Comparison of ENCODE assay signal across 27 cellular contexts in genomic region chr14:81955123-81955522, GRCh38.
"Had no signal": no experiment of that assay in that cellular context is flagged by ENCODE, and none has a peak within 500 bp of the region (broad histone marks: within the 10 kb centered on the region; RNA-seq: fewer than 3 reads in every experiment).

No MANE protein-coding gene starts in this region.

- H3K9me3 ChIP-seq: esophagus squamous epithelium, gastrocnemius medialis, heart right ventricle, left lung, lower lobe of right lung, mucosa of descending colon had no signal

- H3K36me3 ChIP-seq: esophagus squamous epithelium, gastrocnemius medialis, heart right ventricle, left lung, lower lobe of right lung had no signal

- ATAC-seq: esophagus mucosa, gastrocnemius medialis, heart right ventricle, left cardiac atrium, left lung, left ventricle myocardium superior, lower lobe of right lung, mucosa of descending colon had no signal

- FAIRE-seq: colon, endometrium, islet of Langerhans, keratinocyte had no signal

- H3K4me3 ChIP-seq: coronary artery, dorsolateral prefrontal cortex, esophagus squamous epithelium, gastrocnemius medialis, heart right ventricle, left lung, lower lobe of right lung, mucosa of descending colon had no signal

- H3K4me1 ChIP-seq: esophagus squamous epithelium, gastrocnemius medialis, heart right ventricle, left lung, lower lobe of right lung had no signal

- H3K27me3 ChIP-seq: dorsolateral prefrontal cortex, esophagus squamous epithelium, gastrocnemius medialis, heart right ventricle, left lung had no signal

- H3K27ac ChIP-seq: coronary artery, dorsolateral prefrontal cortex, epithelial cell of prostate, esophagus squamous epithelium, gastrocnemius medialis, heart right ventricle, left lung, lower lobe of right lung had no signal

- DNase-seq: dermis blood vessel endothelial cell; dorsolateral prefrontal cortex; effector CD4-positive, alpha-beta T cell; effector memory CD4-positive, alpha-beta T cell; erythroblast; esophagus squamous epithelium; foreskin fibroblast; foreskin melanocyte; gastrocnemius medialis; glutamatergic neuron; head of caudate nucleus; heart right ventricle; hippocampal formation; left cardiac atrium; left lung; left ventricle myocardium superior; lower lobe of right lung; mesenchymal stem cell; mucosa of descending colon; naive B cell had no signal
